In the genomic region with DNA sequence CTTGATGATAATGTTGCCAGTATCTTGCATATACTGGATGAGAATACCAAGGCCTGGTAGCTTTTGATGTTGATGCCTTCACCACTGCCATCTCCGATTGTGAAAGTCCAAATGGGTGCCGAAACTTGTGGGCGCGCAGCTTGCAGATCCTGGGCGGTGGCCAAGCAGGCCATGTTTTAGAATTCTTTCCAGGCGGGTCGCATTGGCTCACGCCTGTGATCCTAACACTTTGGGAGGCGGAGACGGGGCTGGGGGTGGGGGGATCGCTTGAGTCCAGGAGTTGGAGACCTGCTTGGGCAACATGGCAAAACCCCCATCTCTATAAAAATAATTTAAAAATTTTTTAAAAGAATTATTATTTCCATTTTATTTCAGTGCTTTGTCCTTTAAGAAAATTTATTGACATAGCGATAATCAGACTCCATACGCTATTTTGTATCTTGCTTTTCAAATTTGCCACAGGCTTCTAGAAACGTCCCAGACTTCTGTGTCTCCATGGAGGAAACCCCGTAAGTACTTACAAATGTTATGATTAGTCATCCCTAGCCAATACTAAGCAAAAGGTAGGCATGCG, we compare ENCODE assay signal across 8 cellular contexts. TPM values are rescaled to one million over a fixed set of nuclear protein-coding genes. Genes with fewer than 3 reads are reported as not detected.
DNase-seq lines count a peak whose midpoint lies in the region; ATAC-seq, FAIRE-seq and TF ChIP-seq lines count a peak whose summit lies in the region.

No MANE protein-coding gene starts in this region.

- peak overlapping the region; percentile 39; the same call in 1 of the 2 replicates for H3K56ac ChIP-seq in IMR-90 (ENCODE audit: extremely low read depth, insufficient read depth, low read length)

- H3K27ac ChIP-seq in IMR-90 (ENCODE audit: insufficient read depth, low read length): no peak overlapping the region
- H3K27ac ChIP-seq in stomach: peak overlapping the region; percentile 93 to 100 (median 98)

- 0 out of 2 replicates have a peak overlapping the region, but pooled peaks have one; percentile 30 for H2BK120ac ChIP-seq in IMR-90 (ENCODE audit: low read depth, low read length)

- no peak for TF ChIP-seq POLR2A in IMR-90 (IDR thresholded peaks at IDR 0.05; ENCODE audit: low read depth, low read length)
- no peak for TF ChIP-seq POLR2A in stomach (IDR thresholded peaks at IDR 0.05)

- peak overlapping the region; percentile 17; the same call in 1 of the 2 replicates for H3K4ac ChIP-seq in IMR-90 (ENCODE audit: low read depth, low read length)

- H3K9ac ChIP-seq in IMR-90 (ENCODE audit: low read depth, low read length): no peak overlapping the region
- peak overlapping the region; percentile 96 for H3K9ac ChIP-seq in adipocyte (ENCODE audit: low read length)

- H2AK5ac ChIP-seq in IMR-90 (ENCODE audit: low read depth, low read length): no peak overlapping the region

- peak overlapping the region; percentile 18; the same call in 1 of the 2 replicates for H3K4me2 ChIP-seq in IMR-90 (ENCODE audit: low read depth, low read length)

- peak overlapping the region; percentile 43 for H2BK5ac ChIP-seq in IMR-90 (ENCODE audit: low read depth, low read length, poor library complexity, severe bottlenecking)

- peak overlapping the region; percentile 26 for H2AK9ac ChIP-seq in IMR-90 (replicated peaks; ENCODE audit: low read depth, low read length, poor library complexity)

- H3K36me3 ChIP-seq in IMR-90 (ENCODE audit: control insufficient read depth, insufficient read depth, low read length): no peaks in the 10 kb centered on the region
- no peaks in the 10 kb centered on the region for H3K36me3 ChIP-seq in adipocyte (ENCODE audit: control insufficient read depth, insufficient read depth, low read length, severe bottlenecking)
- H3K36me3 ChIP-seq in stomach: no peaks in the 10 kb centered on the region

- H2AFZ ChIP-seq in IMR-90 (replicated peaks; ENCODE audit: low read length, poor library complexity): peak overlapping the region; percentile 93

- WGBS in IMR-90 (ENCODE audit: extremely low coverage in 2 of 2, insufficient read length in 1 of 2), 2 experiments: 100% methylated on average over 3 of the region's 16 CpGs; no CpG with 5 or more reads in 1 of the 2 experiments
- WGBS in stomach, 5 donors: 67 to 71% (median 69%) methylated on average over 16 of the region's 16 CpGs

- CTCF ChIA-PET in IMR-90 (lab: Yijun Ruan, JAX): no interaction called here

- H3K14ac ChIP-seq in IMR-90 (replicated peaks; ENCODE audit: low read depth, low read length): no peak overlapping the region; the same call in 1 of the 2 replicates

- H3K23ac ChIP-seq in IMR-90 (ENCODE audit: low read depth, low read length): no peak overlapping the region

- FAIRE-seq in islet of Langerhans (lab: Jason Lieb, UNC): peak; percentile 84

- H4K91ac ChIP-seq in IMR-90 (ENCODE audit: insufficient read depth, low read depth, low read length): no peak overlapping the region

- POLR2A ChIA-PET in IMR-90 (lab: Charles Lee; ENCODE audit: unreplicated experiment): no interaction called here

- TF ChIP-seq EP300 in stomach (IDR thresholded peaks at IDR 0.05): no peak

- H3K18ac ChIP-seq in IMR-90 (ENCODE audit: low read depth, low read length): no peak overlapping the region

- H2BK20ac ChIP-seq in IMR-90 (ENCODE audit: low read depth, low read length): no peak overlapping the region

- H3K4me3 ChIP-seq in IMR-90 (ENCODE audit: insufficient read depth, low read depth, low read length) (peak overlapping the region; percentile 89), adipocyte (ENCODE audit: low read length) (peak overlapping the region; percentile 96), stomach (peak overlapping the region; percentile 66 to 90 (median 69))

- dilution Hi-C loops in IMR-90 (cut with HindIII; ENCODE audit: low sequenced_read_pairs, unreplicated experiment): no loop called here

- peaks cover 3 to 16% of the 10 kb centered on the region in 2 experiments; a peak in 2 of 4 replicates for H3K79me1 ChIP-seq in IMR-90 (ENCODE audit: low read depth in 1 of 2, low read length in 2 of 2)

- H2BK15ac ChIP-seq in IMR-90 (ENCODE audit: low read depth, low read length): 0 out of 3 replicates have a peak overlapping the region, but pooled peaks have one; percentile 5

- TF ChIP-seq CTCF in IMR-90 (conservative IDR thresholded peaks at IDR 0.05; ENCODE audit: low read depth, low read length): no peak
- TF ChIP-seq CTCF in stomach (IDR thresholded peaks at IDR 0.05): no peak

- intact Hi-C loops in IMR-90 (cut with micrococcal nuclease) (no loop called here), stomach (cut with DNase I; ENCODE audit: low total_unique reads) (no loop called here)

- H3K4me1 ChIP-seq in IMR-90 (ENCODE audit: control insufficient read depth, insufficient read depth, low read length): no peaks in the 10 kb centered on the region; the same call in 1 of the 2 replicates
- H3K4me1 ChIP-seq in adipocyte (ENCODE audit: control insufficient read depth, insufficient read depth, low read length): peaks cover 29% of the 10 kb centered on the region
- peaks cover 12 to 40% (median 33%) of the 10 kb centered on the region in 4 donors for H3K4me1 ChIP-seq in stomach

- H4K5ac ChIP-seq in IMR-90 (ENCODE audit: low read depth, low read length): no peak overlapping the region

- TF ChIP-seq RAD21 in IMR-90 (IDR thresholded peaks at IDR 0.05; ENCODE audit: low read length): no peak

- in situ Hi-C loops in IMR-90 (cut with MboI; ENCODE audit: low sequenced_read_pairs): loop anchor here (5.0 to 25.0 kb wide), 3 partner anchors 192 to 507 kb away; a partner anchor contains a TSS

- no TSS peak for BruUV-seq in IMR-90 (replicated peaks; lab: Mats Ljungman, UMichigan)

- peaks cover 2% of the 10 kb centered on the region for H3K9me1 ChIP-seq in IMR-90 (ENCODE audit: insufficient read depth, low read length)

- H3K27me3 ChIP-seq in IMR-90 (ENCODE audit: control insufficient read depth, insufficient read depth, low read length): no peaks in the 10 kb centered on the region
- no peaks in the 10 kb centered on the region for H3K27me3 ChIP-seq in adipocyte (replicated peaks; ENCODE audit: control insufficient read depth, insufficient read depth, low read length)
- H3K27me3 ChIP-seq in stomach: no peaks in the 10 kb centered on the region

- ATAC-seq in IMR-90 (ENCODE audit: low read depth) (no peak), HG02852 (IDR thresholded peaks at IDR 0.05; ENCODE audit: unreplicated experiment) (no peak)

- peak overlapping the region in 1 of 2 experiments; percentile 52; a peak in 1 of 4 replicates for H4K8ac ChIP-seq in IMR-90 (ENCODE audit: low read depth in 2 of 2, low read length in 2 of 2)

- peaks cover 16% of the 10 kb centered on the region; the same call in 1 of the 2 replicates for H4K20me1 ChIP-seq in IMR-90 (ENCODE audit: insufficient read depth, low read length)

- H3K9me3 ChIP-seq in IMR-90 (ENCODE audit: control insufficient read depth, insufficient read depth, low read length): no peaks in the 10 kb centered on the region
- no peaks in the 10 kb centered on the region for H3K9me3 ChIP-seq in adipocyte (ENCODE audit: control insufficient read depth, low read length)
- no peaks in the 10 kb centered on the region for H3K9me3 ChIP-seq in stomach

- DNase-seq in IMR-90 (no peak), adipocyte (ENCODE audit: low read depth) (no peak), stomach (no peak), NCI-H2029 (lab: John Stamatoyannopoulos, UW) (no peak), OCI-M2 (lab: John Stamatoyannopoulos, UW; ENCODE audit: unreplicated experiment) (no peak), kidney glomerular epithelial cell (lab: John Stamatoyannopoulos, UW) (no peak)

TF ChIP-seq in IMR-90, 13 proteins besides CTCF, POLR2A, EP300 and RAD21:
- TF ChIP-seq, protein P1, sequence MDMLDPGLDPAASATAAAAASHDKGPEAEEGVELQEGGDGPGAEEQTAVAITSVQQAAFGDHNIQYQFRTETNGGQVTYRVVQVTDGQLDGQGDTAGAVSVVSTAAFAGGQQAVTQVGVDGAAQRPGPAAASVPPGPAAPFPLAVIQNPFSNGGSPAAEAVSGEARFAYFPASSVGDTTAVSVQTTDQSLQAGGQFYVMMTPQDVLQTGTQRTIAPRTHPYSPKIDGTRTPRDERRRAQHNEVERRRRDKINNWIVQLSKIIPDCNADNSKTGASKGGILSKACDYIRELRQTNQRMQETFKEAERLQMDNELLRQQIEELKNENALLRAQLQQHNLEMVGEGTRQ (IDR thresholded peaks at IDR 0.05; ENCODE audit: low read depth, low read length): no peak
- no peak for TF ChIP-seq CEBPB (IDR thresholded peaks at IDR 0.05; ENCODE audit: low read depth, low read length)
- TF ChIP-seq, protein P2, sequence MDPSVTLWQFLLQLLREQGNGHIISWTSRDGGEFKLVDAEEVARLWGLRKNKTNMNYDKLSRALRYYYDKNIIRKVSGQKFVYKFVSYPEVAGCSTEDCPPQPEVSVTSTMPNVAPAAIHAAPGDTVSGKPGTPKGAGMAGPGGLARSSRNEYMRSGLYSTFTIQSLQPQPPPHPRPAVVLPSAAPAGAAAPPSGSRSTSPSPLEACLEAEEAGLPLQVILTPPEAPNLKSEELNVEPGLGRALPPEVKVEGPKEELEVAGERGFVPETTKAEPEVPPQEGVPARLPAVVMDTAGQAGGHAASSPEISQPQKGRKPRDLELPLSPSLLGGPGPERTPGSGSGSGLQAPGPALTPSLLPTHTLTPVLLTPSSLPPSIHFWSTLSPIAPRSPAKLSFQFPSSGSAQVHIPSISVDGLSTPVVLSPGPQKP (IDR thresholded peaks at IDR 0.05; ENCODE audit: borderline replicate concordance, low read depth, low read length): no peak
- no peak for TF ChIP-seq CHD1 (IDR thresholded peaks at IDR 0.05; ENCODE audit: low read depth, low read length)
- TF ChIP-seq RFX5 (IDR thresholded peaks at IDR 0.05; ENCODE audit: low read depth, low read length): no peak
- no peak for TF ChIP-seq MAZ (IDR thresholded peaks at IDR 0.05; ENCODE audit: borderline replicate concordance, low read depth, low read length)
- TF ChIP-seq FOS (IDR thresholded peaks at IDR 0.05; ENCODE audit: low read depth, low read length): peak; percentile 14; the same call in 1 of the 2 replicates

RNA-seq across cellular contexts. Expression of a gene that starts 0.6 kb away (rescaled TPM):
- total RNA-seq in IMR-90 (2012; rRNA removed): 4.5 and 10.0 TPM in 2 replicates
- polyA plus RNA-seq in IMR-90 (2012; rRNA removed): 13.1 and 17.0 TPM in 2 replicates
- polyA plus RNA-seq in IMR-90 (2012; cell fraction: cytosol; rRNA removed): 3.3 and 3.7 TPM in 2 replicates
- polyA plus RNA-seq in IMR-90 (2012; cell fraction: nucleus; rRNA removed; ENCODE audit: low replicate concordance): 8.9 and 23.9 TPM in 2 replicates
- total RNA-seq in stomach: 10 to 100 TPM in 4 of 5 donors, 1 to 10 TPM in 1; 5.3 to 44.2 (median 30.8) TPM
- polyA plus RNA-seq in stomach: 10 to 100 TPM in 1 of 3 donors, 1 to 10 TPM in 2; 9.2 to 12.2 (median 9.7) TPM
